Comparison of ENCODE assay signal across 8 cellular contexts in the genomic region with DNA sequence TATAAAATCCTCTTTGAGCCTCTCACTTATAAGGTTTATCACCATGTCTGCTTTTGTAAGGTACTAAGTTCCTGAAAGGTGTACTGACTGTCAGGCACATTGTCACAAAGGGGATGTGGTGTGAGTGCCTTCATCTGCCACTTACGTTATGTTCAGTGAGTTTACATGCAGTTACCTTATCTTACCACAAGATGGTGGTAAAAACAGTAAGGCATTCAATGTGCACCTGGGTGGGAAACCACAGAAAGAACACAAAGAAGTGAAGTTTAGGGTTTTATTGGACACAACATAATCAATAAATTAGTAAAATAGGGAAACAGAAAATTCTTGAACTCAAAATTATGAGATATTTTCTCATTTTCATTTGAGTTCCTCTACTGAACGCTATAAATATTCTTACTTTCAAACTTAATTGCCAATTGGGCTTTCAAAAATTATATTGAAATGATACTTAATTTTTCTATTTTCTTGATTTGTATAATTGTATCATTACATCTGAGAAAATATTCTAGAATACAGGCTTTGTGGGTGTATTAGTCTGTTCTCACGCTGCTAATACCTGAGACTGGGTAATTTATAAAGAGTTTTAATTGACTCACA.
DNase-seq lines count a peak whose midpoint lies in the region; ATAC-seq and TF ChIP-seq lines count a peak whose summit lies in the region.

No MANE protein-coding gene starts in this region.

- H3K4me3 ChIP-seq in DND-41 (ENCODE audit: low read depth in 1 of 2, low read length in 2 of 2) = no peak overlapping the region
- no peak overlapping the region for H3K4me3 ChIP-seq in lung
- H3K4me3 ChIP-seq in MG63 = no peak overlapping the region

- no peak overlapping the region for H3K4me3 Mint-ChIP-seq in chondrocyte (ENCODE audit: unreplicated experiment)

- no peak overlapping the region for H2AFZ ChIP-seq in DND-41 (ENCODE audit: low read depth, low read length)

- H3K27me3 ChIP-seq in DND-41 (ENCODE audit: insufficient read depth, low read length, poor library complexity) = no peaks in the 10 kb centered on the region
- H3K27me3 ChIP-seq in lung (ENCODE audit: control insufficient read depth, insufficient read depth) = no peaks in the 10 kb centered on the region
- H3K27me3 ChIP-seq in MG63 = no peaks in the 10 kb centered on the region

- H3K4me1 Mint-ChIP-seq in chondrocyte (ENCODE audit: low read depth) = peaks cover 3% of the 10 kb centered on the region

- 62 to 64% methylated on average over 3 of the region's 3 CpGs for WGBS in lung, 2 donors

- no peak overlapping the region for H3K4me2 ChIP-seq in DND-41 (ENCODE audit: insufficient read depth, low read length)

- no peaks in the 10 kb centered on the region for H3K36me3 Mint-ChIP-seq in chondrocyte (ENCODE audit: low read depth)

- no peaks in the 10 kb centered on the region for H3K4me1 ChIP-seq in DND-41 (ENCODE audit: insufficient read depth, low read length)
- H3K4me1 ChIP-seq in lung (ENCODE audit: control insufficient read depth in 2 of 2, insufficient read depth in 2 of 2, low read length in 2 of 2) = no peaks in the 10 kb centered on the region

- DNase-seq in DND-41 = peak; percentile 3
- peak; percentile 38 for DNase-seq in NCI-H748 treated with DMSO at 0.1 percent for 48 hours (lab: John Stamatoyannopoulos, UW)
- no peak for DNase-seq in chondrocyte (ENCODE audit: low spot score)
- no peak for DNase-seq in lung (ENCODE audit: low spot score)
- no peak for DNase-seq in occipital lobe (lab: John Stamatoyannopoulos, UW)
- DNase-seq in MG63 = no peak

- peak; percentile 87 for ATAC-seq in DND-41 (ENCODE audit: insufficient read depth, low read depth)
- ATAC-seq in GM19455 (IDR thresholded peaks at IDR 0.05; ENCODE audit: unreplicated experiment) = peak; percentile 87
- ATAC-seq in HG03439 (IDR thresholded peaks at IDR 0.05; ENCODE audit: unreplicated experiment) = peak; percentile 90
- ATAC-seq in lung (ENCODE audit: insufficient read depth, low FRiP score) = peak; percentile 72

- H3K9me3 ChIP-seq in DND-41 (ENCODE audit: insufficient read depth, low read length, severe bottlenecking) (no peaks in the 10 kb centered on the region), lung (ENCODE audit: control insufficient read depth in 2 of 2, insufficient read depth in 1 of 2, low read length in 1 of 2) (no peaks in the 10 kb centered on the region), MG63 (no peaks in the 10 kb centered on the region)

- no peaks in the 10 kb centered on the region for H3K79me2 ChIP-seq in DND-41 (ENCODE audit: insufficient read depth, low read length)

- H3K36me3 ChIP-seq in DND-41 (ENCODE audit: insufficient read depth, low read length) (no peaks in the 10 kb centered on the region), lung (ENCODE audit: control insufficient read depth in 2 of 2, insufficient read depth in 2 of 2, low read length in 2 of 2) (no peaks in the 10 kb centered on the region), MG63 (no peaks in the 10 kb centered on the region)

- no peaks in the 10 kb centered on the region for H4K20me1 ChIP-seq in DND-41 (ENCODE audit: insufficient read depth, low read length)

- H3K27ac ChIP-seq in DND-41 (ENCODE audit: low read length) (no peak overlapping the region), lung (ENCODE audit: low read depth in 1 of 2, low read length in 1 of 2) (no peak overlapping the region)

- TF ChIP-seq CTCF in DND-41 (IDR thresholded peaks at IDR 0.05; ENCODE audit: borderline replicate concordance, extremely low read depth, low read length, poor library complexity, severe bottlenecking) (peak; percentile 79), chondrocyte (IDR thresholded peaks at IDR 0.05) (peak; percentile 92), lung (IDR thresholded peaks at IDR 0.05; ENCODE audit: control extremely low read depth, extremely low read depth) (peak; percentile 12)

- no peak overlapping the region for H3K27ac Mint-ChIP-seq in chondrocyte (ENCODE audit: unreplicated experiment)

- peaks cover 3% of the 10 kb centered on the region for H3K9me3 Mint-ChIP-seq in chondrocyte (ENCODE audit: low read depth)

- no peaks in the 10 kb centered on the region for H3K27me3 Mint-ChIP-seq in chondrocyte (ENCODE audit: low read depth)

- H3K9ac ChIP-seq in DND-41 (ENCODE audit: low read depth, low read length) = no peak overlapping the region

Comparison
In these comparisons a context has a peak if more than half of its experiments do, and no peak if none do; other contexts are left out.
1. DNase-seq: peak in DND-41 (single experiment) and NCI-H748 treated with DMSO at 0.1 percent for 48 hours (single experiment); none in chondrocyte (single experiment), lung (single experiment), occipital lobe (single experiment) and MG63 (single experiment).
2. CTCF ChIP-seq: peak in every context shown above with its lines; median percentile 92 in chondrocyte; 79 in DND-41; 12 in lung.
3. Peak in every context shown above with its lines, with median percentiles within 50 percentile points of each other: ATAC-seq.